9 cellular contexts compared by ENCODE assay signal in genomic region chr13:109156181-109156935, GRCh38.
A peak's percentile ranks its signal among the peaks of the same experiment; 100 is the strongest.
DNase-seq lines count a peak whose midpoint lies in the region; FAIRE-seq and TF ChIP-seq lines count a peak whose summit lies in the region.
"Had no signal": no experiment of that assay in that cellular context is flagged by ENCODE, and none has a peak within 500 bp of the region (broad histone marks: within the 10 kb centered on the region; RNA-seq: fewer than 3 reads in every experiment).

No MANE protein-coding gene starts in this region.

- no peaks in the 10 kb centered on the region for H3K9me2 ChIP-seq in PC-9 (ENCODE audit: insufficient read depth)

- peak overlapping the region; percentile 96 for H3K27ac ChIP-seq in PC-9
- peak overlapping the region; percentile 73 to 81 (median 78) for H3K27ac ChIP-seq in esophagus squamous epithelium

- no peaks in the 10 kb centered on the region for H3K79me2 ChIP-seq in PC-9 (ENCODE audit: low read depth)

- H3K27ac Mint-ChIP-seq in nephron progenitor cell, result no peak overlapping the region
- H3K27ac Mint-ChIP-seq: CD8-positive, alpha-beta T cell had no signal

- peaks cover 9% of the 10 kb centered on the region for H3K27me3 Mint-ChIP-seq in nephron progenitor cell (ENCODE audit: low read depth, poor library complexity)

- 0 out of 2 replicates have a peak overlapping the region, but pooled peaks have one; percentile 20 for H2AFZ ChIP-seq in PC-9

- no peak for TF ChIP-seq POLR2A in esophagus squamous epithelium (IDR thresholded peaks at IDR 0.05)
- TF ChIP-seq POLR2A in GM12892 (IDR thresholded peaks at IDR 0.05; ENCODE audit: low read depth, low read length), result no peak

- H3K9me3 Mint-ChIP-seq in nephron progenitor cell, result no peaks in the 10 kb centered on the region
- H3K9me3 Mint-ChIP-seq: CD8-positive, alpha-beta T cell had no signal

- CTCF ChIA-PET in PC-9 (lab: Charles Lee), result interaction anchor here (0.6 to 0.9 kb wide), 5 partner anchors 10 to 960 kb away, joined by 3 to 10 read pairs (median 4); no protein-coding TSS in a partner anchor

- peaks cover 25% of the 10 kb centered on the region for H3K4me1 Mint-ChIP-seq in nephron progenitor cell

- TF ChIP-seq CTCF in AG09309 (IDR thresholded peaks at IDR 0.05; ENCODE audit: control insufficient read depth, insufficient read depth, low read depth, low read length, missing control alignments) (no peak), PC-9 (conservative IDR thresholded peaks at IDR 0.05) (no peak), esophagus squamous epithelium (IDR thresholded peaks at IDR 0.05) (no peak), nephron progenitor cell (IDR thresholded peaks at IDR 0.05) (no peak)

- H3K4me3 Mint-ChIP-seq in nephron progenitor cell, result no peak overlapping the region
- H3K4me3 Mint-ChIP-seq: CD8-positive, alpha-beta T cell had no signal

- peak overlapping the region; percentile 81 for H3K4me2 ChIP-seq in PC-9

- H3K36me3 ChIP-seq in PC-9 (ENCODE audit: low read depth) (no peaks in the 10 kb centered on the region), esophagus squamous epithelium (no peaks in the 10 kb centered on the region)

- no peak overlapping the region for H3K4me3 ChIP-seq in AG09309 (ENCODE audit: control insufficient read depth, low read depth, low read length)
- peak overlapping the region; percentile 48 for H3K4me3 ChIP-seq in PC-9
- peak overlapping the region in 2 of 4 donors; percentile 7 to 19 for H3K4me3 ChIP-seq in esophagus squamous epithelium

- BruUV-seq in PC-9 (replicated peaks; lab: Mats Ljungman, UMichigan), result TSS peak; percentile 70

- intact Hi-C loops in PC-9 (cut with micrococcal nuclease; ENCODE audit: unreplicated experiment) (loop anchor here (2.0 to 10.0 kb wide), 6 partner anchors 24 to 856 kb away; no protein-coding TSS in a partner anchor), esophagus squamous epithelium (cut with DNase I) (no loop called here)

- peak; percentile 70 for DNase-seq in AG09309 (ENCODE audit: low read depth)
- peak; percentile 48 to 98 for DNase-seq in PC-9
- no peak for DNase-seq in esophagus squamous epithelium (lab: John Stamatoyannopoulos, UW)
- peak; percentile 44 for DNase-seq in occipital lobe (lab: John Stamatoyannopoulos, UW)
- no peak for DNase-seq in activated CD4-positive, alpha-beta T cell treated with anti-CD3 and anti-CD28 coated beads, Interleukin-2, amount 50 U/mL, for 4 hours
- no peak for DNase-seq in NCI-H1417 treated with DMSO at 0.1 percent for 48 hours (lab: John Stamatoyannopoulos, UW)
- no peak for DNase-seq in GM12892 (ENCODE audit: insufficient read length)
- DNase-seq in nephron progenitor cell, result no peak
- DNase-seq: CD8-positive, alpha-beta T cell had no signal

- H3K27me3 ChIP-seq in PC-9 (ENCODE audit: insufficient read depth, low read depth) (no peaks in the 10 kb centered on the region), esophagus squamous epithelium (no peaks in the 10 kb centered on the region)

- H3K9me3 ChIP-seq in PC-9 (ENCODE audit: insufficient read depth, low read depth) (no peaks in the 10 kb centered on the region), esophagus squamous epithelium (no peaks in the 10 kb centered on the region)

- H4K20me1 ChIP-seq in PC-9 (ENCODE audit: insufficient read depth), result no peaks in the 10 kb centered on the region

- FAIRE-seq in GM12892 (lab: Jason Lieb, UNC), result no peak

- POLR2A ChIA-PET in PC-9 (lab: Charles Lee; ENCODE audit: unreplicated experiment), result interaction anchor here (0.5 to 1.2 kb wide), 11 partner anchors 37 to 1559 kb away, joined by 3 to 14 read pairs (median 5); no protein-coding TSS in a partner anchor

- peaks cover 69% of the 10 kb centered on the region for H3K4me1 ChIP-seq in PC-9 (replicated peaks; ENCODE audit: insufficient read depth)
- H3K4me1 ChIP-seq in esophagus squamous epithelium, result peaks cover 0 to 54% (median 30%) of the 10 kb centered on the region in 3 donors

- WGBS in esophagus squamous epithelium, 2 donors, result 25 to 39% methylated on average over 16 of the region's 16 CpGs

- H3K36me3 Mint-ChIP-seq in nephron progenitor cell (ENCODE audit: low read depth), result no peaks in the 10 kb centered on the region
- H3K36me3 Mint-ChIP-seq: CD8-positive, alpha-beta T cell had no signal

- peaks cover 50% of the 10 kb centered on the region for H3F3A ChIP-seq in PC-9 (ENCODE audit: insufficient read depth, low read depth)

Comparison
In these comparisons a context has a peak if more than half of its experiments do, and no peak if none do; other contexts are left out.
1. DNase-seq: peak in AG09309 (single experiment), PC-9 (2 of 2) and occipital lobe (single experiment); none in esophagus squamous epithelium (single experiment), activated CD4-positive, alpha-beta T cell treated with anti-CD3 and anti-CD28 coated beads, Interleukin-2, amount 50 U/mL, for 4 hours (0 of 2), NCI-H1417 treated with DMSO at 0.1 percent for 48 hours (single experiment), GM12892 (single experiment) and nephron progenitor cell (single experiment).